Comparison of ENCODE assay signal across 8 cellular contexts in the genomic region with DNA sequence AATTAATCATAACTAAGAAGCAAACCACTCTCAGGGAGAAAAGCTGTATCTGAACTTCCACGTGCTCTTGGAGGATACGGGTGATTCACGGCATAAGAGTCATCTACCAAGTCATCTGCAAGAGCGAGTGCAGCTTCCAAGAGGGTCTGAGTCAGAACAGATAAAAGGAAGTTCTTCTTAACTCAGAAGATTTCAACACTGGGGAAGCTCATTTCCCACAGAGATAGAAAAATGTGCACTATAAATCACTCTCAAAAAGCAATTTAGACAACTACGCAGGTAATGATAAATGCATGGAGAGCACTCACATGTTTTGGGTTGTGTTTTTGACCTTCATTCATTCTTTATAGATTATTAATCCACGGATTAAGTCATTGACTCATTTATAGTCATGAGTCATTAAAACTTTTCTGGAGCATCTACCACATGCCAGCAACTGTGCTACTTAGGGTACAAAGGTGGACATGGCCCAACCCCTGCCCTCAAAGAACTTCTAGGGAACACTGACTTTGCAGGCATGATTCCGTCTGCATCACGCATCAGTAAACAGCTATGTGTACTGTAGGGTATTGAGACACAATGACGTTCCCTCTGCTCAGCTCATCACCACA. TPM values are rescaled to one million over a fixed set of nuclear protein-coding genes. Genes with fewer than 3 reads are reported as not detected.
DNase-seq lines count a peak whose midpoint lies in the region; FAIRE-seq and TF ChIP-seq lines count a peak whose summit lies in the region.

No MANE protein-coding gene starts in this region.

- H3K9me3 Mint-ChIP-seq in activated naive CD8-positive, alpha-beta T cell treated with anti-CD3 and anti-CD28 coated beads for 36 hours = no peaks in the 10 kb centered on the region

- peak; percentile 99 for FAIRE-seq in keratinocyte (lab: Jason Lieb, UNC)

- no peaks in the 10 kb centered on the region for H3K9me3 ChIP-seq in keratinocyte (ENCODE audit: control insufficient read depth, low read depth, low read length)
- H3K9me3 ChIP-seq in Peyer's patch = no peaks in the 10 kb centered on the region
- H3K9me3 ChIP-seq in prostate gland = peaks cover 3% of the 10 kb centered on the region

- H2AFZ ChIP-seq in keratinocyte (ENCODE audit: control insufficient read depth, low read length) = no peak overlapping the region

- dilution Hi-C loops in keratinocyte (cut with MboI; ENCODE audit: extremely low pct_ligation_motif_present, low sequenced_read_pairs) = no loop called here

- H3K36me3 ChIP-seq in keratinocyte (ENCODE audit: control insufficient read depth in 2 of 2, extremely low read depth in 1 of 2, insufficient read depth in 2 of 2, low read length in 2 of 2) = peaks cover 0 to 4% of the 10 kb centered on the region in 2 experiments
- no peaks in the 10 kb centered on the region for H3K36me3 ChIP-seq in Peyer's patch
- no peaks in the 10 kb centered on the region for H3K36me3 ChIP-seq in prostate gland

- no peaks in the 10 kb centered on the region for H3K36me3 Mint-ChIP-seq in activated naive CD8-positive, alpha-beta T cell treated with anti-CD3 and anti-CD28 coated beads for 36 hours

- H3K4me3 ChIP-seq in keratinocyte (ENCODE audit: control insufficient read depth in 2 of 3, extremely low read depth in 1 of 3, insufficient read depth in 2 of 3, low read depth in 1 of 3, low read length in 3 of 3) = peak overlapping the region in 1 of 3 experiments; percentile 32
- no peak overlapping the region for H3K4me3 ChIP-seq in Peyer's patch
- H3K4me3 ChIP-seq in prostate gland = no peak overlapping the region

- no peak overlapping the region for H3K27ac Mint-ChIP-seq in activated naive CD8-positive, alpha-beta T cell treated with anti-CD3 and anti-CD28 coated beads for 36 hours

- DNase-seq in AG08395 (ENCODE audit: low spot score) = peak; percentile 87
- peak; percentile 91 for DNase-seq in HS-27A (ENCODE audit: low read depth)
- DNase-seq in activated naive CD8-positive, alpha-beta T cell treated with anti-CD3 and anti-CD28 coated beads for 36 hours = peak; percentile 18
- peak; percentile 98 for DNase-seq in keratinocyte (ENCODE audit: low read depth, low spot score)
- DNase-seq in Peyer's patch = no peak
- no peak for DNase-seq in retina
- no peak for DNase-seq in UCSD-AML1 (lab: John Stamatoyannopoulos, UW; ENCODE audit: unreplicated experiment)
- no peak for DNase-seq in prostate gland (ENCODE audit: low spot score)

- peaks cover 1% of the 10 kb centered on the region for H3K4me1 Mint-ChIP-seq in activated naive CD8-positive, alpha-beta T cell treated with anti-CD3 and anti-CD28 coated beads for 36 hours

- H3K9ac ChIP-seq in keratinocyte (ENCODE audit: control insufficient read depth, extremely low read depth, insufficient read depth, low read length) = peak overlapping the region; percentile 15

- no peaks in the 10 kb centered on the region for H4K20me1 ChIP-seq in keratinocyte (ENCODE audit: control insufficient read depth, extremely low read depth, insufficient read depth, low read length)

- no peak for TF ChIP-seq POLR2A in Peyer's patch (IDR thresholded peaks at IDR 0.05)
- TF ChIP-seq POLR2A in prostate gland (IDR thresholded peaks at IDR 0.05) = no peak

- peak overlapping the region; percentile 63 for H3K4me2 ChIP-seq in keratinocyte (ENCODE audit: control insufficient read depth, extremely low read depth, insufficient read depth, low read depth, low read length)

- peak overlapping the region; percentile 78 for H3K27ac ChIP-seq in keratinocyte (ENCODE audit: control insufficient read depth, insufficient read depth, low read length)
- H3K27ac ChIP-seq in Peyer's patch = no peak overlapping the region
- no peak overlapping the region for H3K27ac ChIP-seq in prostate gland

- peaks cover 5% of the 10 kb centered on the region for H3K27me3 Mint-ChIP-seq in activated naive CD8-positive, alpha-beta T cell treated with anti-CD3 and anti-CD28 coated beads for 36 hours

- H3K9me1 ChIP-seq in keratinocyte (ENCODE audit: control insufficient read depth, extremely low read depth, insufficient read depth, low read length) = no peaks in the 10 kb centered on the region

- TF ChIP-seq CTCF in keratinocyte (optimal IDR thresholded peaks at IDR 0.05 in 1 of 3, IDR thresholded peaks at IDR 0.05 in 1 of 3, conservative IDR thresholded peaks at IDR 0.05 in 1 of 3; ENCODE audit: extremely low read depth in 1 of 3, insufficient read depth in 2 of 3, low read length in 3 of 3) (no peak), Peyer's patch (IDR thresholded peaks at IDR 0.05) (no peak), prostate gland (IDR thresholded peaks at IDR 0.05) (no peak)

- 74% methylated on average over 9 of the region's 9 CpGs for WGBS in prostate gland

- H3K4me1 ChIP-seq in keratinocyte (ENCODE audit: control insufficient read depth, extremely low read depth, insufficient read depth, low read length) (peaks cover 34% of the 10 kb centered on the region), Peyer's patch (no peaks in the 10 kb centered on the region), prostate gland (replicated peaks) (no peaks in the 10 kb centered on the region)

- H3K27me3 ChIP-seq in keratinocyte (ENCODE audit: control insufficient read depth, extremely low read depth, insufficient read depth, low read length) = no peaks in the 10 kb centered on the region
- no peaks in the 10 kb centered on the region for H3K27me3 ChIP-seq in Peyer's patch
- no peaks in the 10 kb centered on the region for H3K27me3 ChIP-seq in prostate gland (replicated peaks; ENCODE audit: insufficient read depth)

- H3K4me3 Mint-ChIP-seq in activated naive CD8-positive, alpha-beta T cell treated with anti-CD3 and anti-CD28 coated beads for 36 hours = no peak overlapping the region

- intact Hi-C loops in prostate gland (cut with DNase I) = no loop called here

- peaks cover 52% of the 10 kb centered on the region for H3K79me2 ChIP-seq in keratinocyte (ENCODE audit: control insufficient read depth, insufficient read depth, low read length)

RNA-seq across cellular contexts. Expression of gene KCNJ15, which starts 20.8 kb away (rescaled TPM):
- total RNA-seq in activated naive CD8-positive, alpha-beta T cell treated with anti-CD3 and anti-CD28 coated beads for 36 hours = 1 to 10 TPM in 1 of 2 experiments, under 1 TPM in 1; 0.36 to 1.1 TPM
- 65.9 to 76.3 TPM (median 71.6 TPM) in 3 replicates for polyA plus RNA-seq in keratinocyte
- polyA plus RNA-seq in keratinocyte (2011; ENCODE audit: low read depth) = 3.3 TPM
- 21.8 and 28.1 TPM in 2 replicates for polyA plus RNA-seq in keratinocyte (2011; cell fraction: cytosol; rRNA removed)
- 79.7 and 91.4 TPM in 2 replicates for polyA plus RNA-seq in keratinocyte (2011; cell fraction: nucleus; rRNA removed)
- polyA plus RNA-seq in keratinocyte (2012; ENCODE audit: low replicate concordance) = 6.1 and 44.5 TPM in 2 replicates
- polyA minus RNA-seq in keratinocyte = 108 to 194 TPM (median 132 TPM) in 3 replicates
- 34.3 TPM for polyA minus RNA-seq in keratinocyte (2011; cell fraction: cytosol; rRNA and poly(A)+ RNA removed)
- 57.8 and 150 TPM in 2 replicates for polyA minus RNA-seq in keratinocyte (2011; cell fraction: nucleus; rRNA and poly(A)+ RNA removed)
- total RNA-seq in Peyer's patch (1 to 10 TPM in 1 of 4 donors, not detected in 3; 5.8 TPM), prostate gland (1 to 10 TPM; 4.5 to 5.6 TPM)

Comparison
In these comparisons a context has a peak if more than half of its experiments do, and no peak if none do; other contexts are left out.
1. DNase-seq: peak in AG08395 (single experiment), HS-27A (single experiment), activated naive CD8-positive, alpha-beta T cell treated with anti-CD3 and anti-CD28 coated beads for 36 hours (single experiment) and keratinocyte (single experiment); none in Peyer's patch (0 of 3), retina (single experiment), UCSD-AML1 (single experiment) and prostate gland (single experiment).